24 cellular contexts compared by ENCODE assay signal in genomic region chr4:100547541-100548208, GRCh38. TPM values are rescaled to one million over a fixed set of nuclear protein-coding genes. Genes with fewer than 3 reads are reported as not detected.
"Had no signal": no experiment of that assay in that cellular context is flagged by ENCODE, and none has a peak within 500 bp of the region (broad histone marks: within the 10 kb centered on the region; RNA-seq: fewer than 3 reads in every experiment).

No MANE protein-coding gene starts in this region.

- H3K4me2 ChIP-seq: smooth muscle cell had no signal

- H3K9me3 ChIP-seq: body of pancreas, heart left ventricle, stomach, suprapubic skin, tibial nerve had no signal

- DNase-seq: activated B cell treated with CpG ODN at 0.5 μM for 24 hours; activated CD4-positive, alpha-beta T cell treated with anti-CD3 and anti-CD28 coated beads for 36 hours; activated CD4-positive, alpha-beta T cell treated with anti-CD3 and anti-CD28 coated beads, Interleukin-2, amount 50 U/mL, for 4 hours; activated gamma-delta T cell; anterior cingulate cortex; body of pancreas; cortex of kidney; heart left ventricle; left cardiac atrium; nephron progenitor cell; occipital lobe; stimulated activated CD4-positive, alpha-beta T cell treated with anti-CD3 and anti-CD28 coated beads, Interleukin-15, amount 100 ng/mL, for 24 hours; stomach; T-helper 1 cell; T-helper 9 cell had no signal

- H3K27me3 Mint-ChIP-seq: activated B cell treated with CpG ODN at 0.5 μM for 24 hours; activated CD4-positive, alpha-beta T cell treated with anti-CD3 and anti-CD28 coated beads for 36 hours; memory B cell had no signal

- H3K4me3 Mint-ChIP-seq: activated B cell treated with CpG ODN at 0.5 μM for 24 hours; activated CD4-positive, alpha-beta T cell treated with anti-CD3 and anti-CD28 coated beads for 36 hours; activated naive CD4-positive, alpha-beta T cell treated with anti-CD3 and anti-CD28 coated beads, Interleukin-2, amount 50 U/mL, for 24 hours; memory B cell; nephron progenitor cell; stimulated activated memory B cell treated with anti-CD40 and anti-IgM and Interleukin-4, amounts not matched to agents 10 μg/mL and 1 μg/mL and 100 μg/mL, for 72 hours had no signal

- H3K4me1 ChIP-seq: body of pancreas, heart left ventricle, stomach, suprapubic skin, tibial nerve had no signal

- H3K27ac Mint-ChIP-seq: activated B cell treated with CpG ODN at 0.5 μM for 24 hours; activated CD4-positive, alpha-beta T cell treated with anti-CD3 and anti-CD28 coated beads for 36 hours; activated naive CD4-positive, alpha-beta T cell treated with anti-CD3 and anti-CD28 coated beads, Interleukin-2, amount 50 U/mL, for 24 hours; memory B cell; nephron progenitor cell; stimulated activated memory B cell treated with anti-CD40 and anti-IgM and Interleukin-4, amounts not matched to agents 10 μg/mL and 1 μg/mL and 100 μg/mL, for 72 hours had no signal

- ATAC-seq: activated CD4-positive, alpha-beta T cell treated with anti-CD3 and anti-CD28 coated beads for 36 hours; body of pancreas; heart left ventricle; left cardiac atrium; stimulated activated memory B cell treated with anti-CD40 and anti-IgM and Interleukin-4, amounts not matched to agents 10 μg/mL and 1 μg/mL and 100 μg/mL, for 72 hours had no signal

- H3K27me3 ChIP-seq: body of pancreas, cardiac muscle cell, heart left ventricle, stomach, suprapubic skin, tibial nerve had no signal

- H3K9me3 Mint-ChIP-seq: activated B cell treated with CpG ODN at 0.5 μM for 24 hours; activated naive CD4-positive, alpha-beta T cell treated with anti-CD3 and anti-CD28 coated beads, Interleukin-2, amount 50 U/mL, for 24 hours; memory B cell; nephron progenitor cell; stimulated activated memory B cell treated with anti-CD40 and anti-IgM and Interleukin-4, amounts not matched to agents 10 μg/mL and 1 μg/mL and 100 μg/mL, for 72 hours had no signal

- H3K36me3 Mint-ChIP-seq: memory B cell; stimulated activated memory B cell treated with anti-CD40 and anti-IgM and Interleukin-4, amounts not matched to agents 10 μg/mL and 1 μg/mL and 100 μg/mL, for 72 hours had no signal

- H3K36me3 ChIP-seq: cardiac muscle cell, heart left ventricle, stomach, suprapubic skin, tibial nerve had no signal

- H3K4me3 ChIP-seq: body of pancreas, cardiac muscle cell, heart left ventricle, smooth muscle cell, stomach, suprapubic skin, tibial nerve had no signal

- H3K27ac ChIP-seq: body of pancreas, cardiac muscle cell, heart left ventricle, stomach, suprapubic skin, tibial nerve had no signal

- H3K4me1 Mint-ChIP-seq: activated B cell treated with CpG ODN at 0.5 μM for 24 hours; activated naive CD4-positive, alpha-beta T cell treated with anti-CD3 and anti-CD28 coated beads, Interleukin-2, amount 50 U/mL, for 24 hours; memory B cell; nephron progenitor cell; stimulated activated memory B cell treated with anti-CD40 and anti-IgM and Interleukin-4, amounts not matched to agents 10 μg/mL and 1 μg/mL and 100 μg/mL, for 72 hours had no signal

RNA-seq across cellular contexts. Expression of gene EMCN, which starts 29.9 kb away (rescaled TPM):
- total RNA-seq: activated B cell treated with CpG ODN at 0.5 μM for 24 hours; activated CD4-positive, alpha-beta T cell treated with anti-CD3 and anti-CD28 coated beads for 36 hours; epithelial cell of proximal tubule; fibroblast of villous mesenchyme; smooth muscle cell had no signal
- polyA plus RNA-seq: smooth muscle cell had no signal
